Comparison of ENCODE assay signal across 23 cellular contexts in the genomic region with DNA sequence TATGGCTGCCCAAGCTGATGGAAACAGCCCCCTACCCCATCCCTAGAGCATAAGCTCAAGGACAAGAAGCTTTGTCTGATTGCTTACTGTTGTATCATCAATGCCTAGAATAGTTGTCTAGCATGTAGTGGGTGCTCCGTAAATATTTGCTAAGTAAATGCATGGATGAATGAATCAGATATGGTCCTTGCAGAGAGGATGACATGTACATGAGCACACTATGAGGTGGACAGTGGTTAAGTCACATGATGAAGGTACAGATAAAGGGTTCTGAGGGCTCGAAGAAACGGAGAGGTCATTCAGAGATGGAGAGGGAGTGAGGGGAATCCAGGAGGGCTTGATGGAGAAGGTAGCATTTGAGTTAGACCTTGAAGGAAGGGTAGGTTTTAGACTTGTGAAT.
DNase-seq lines count a peak whose midpoint lies in the region; ATAC-seq, FAIRE-seq and TF ChIP-seq lines count a peak whose summit lies in the region.
"Had no signal": no experiment of that assay in that cellular context is flagged by ENCODE, and none has a peak within 500 bp of the region (broad histone marks: within the 10 kb centered on the region; RNA-seq: fewer than 3 reads in every experiment).

No MANE protein-coding gene starts in this region.

- FAIRE-seq in RCC 7860 (lab: Jason Lieb, UNC), result no peak
- no peak for FAIRE-seq in D721Med (lab: Jason Lieb, UNC)
- FAIRE-seq: A549, G401.6, GM12891, GM18507 had no signal

- DNase-seq in DMS53 (lab: John Stamatoyannopoulos, UW) (peak; percentile 82), ELR (ENCODE audit: low read depth) (peak; percentile 2), NCI-H748 treated with DMSO at 0.1 percent for 48 hours (lab: John Stamatoyannopoulos, UW) (peak; percentile 1), RCC 7860 (ENCODE audit: low spot score) (peak; percentile 25), GF-D8 (lab: John Stamatoyannopoulos, UW) (no peak), D721Med (ENCODE audit: insufficient read length, low spot score) (no peak)
- no peak for DNase-seq in stimulated activated CD4-positive, alpha-beta T cell treated with anti-CD3 and anti-CD28 coated beads, Interleukin-1b, Interleukin-23, amount 100 ng/mL, for 48 hours
- DNase-seq: 8988T; ACHN; C1 segment of cervical spinal cord; Calu3; CD4-positive, alpha-beta memory T cell; COR-L47; DMS153; DMS79 treated with DMSO at 0.1 percent for 48 hours; H9 had no signal

- no peak for TF ChIP-seq CTCF in D721Med (IDR thresholded peaks at IDR 0.05; ENCODE audit: insufficient read depth, missing control alignments)

- ATAC-seq in HG02571 (IDR thresholded peaks at IDR 0.05; ENCODE audit: unreplicated experiment), result no peak
- ATAC-seq: A549, GM23338, HCT116 had no signal

Comparison
In these comparisons a context has a peak if more than half of its experiments do, and no peak if none do; other contexts are left out.
1. DNase-seq: peak in DMS53 (single experiment), ELR (single experiment), NCI-H748 treated with DMSO at 0.1 percent for 48 hours (single experiment) and RCC 7860 (single experiment); none in GF-D8 (single experiment), stimulated activated CD4-positive, alpha-beta T cell treated with anti-CD3 and anti-CD28 coated beads, Interleukin-1b, Interleukin-23, amount 100 ng/mL, for 48 hours (single experiment) and D721Med (single experiment).